ENCODE assay signal across 8 cellular contexts in the genomic region with DNA sequence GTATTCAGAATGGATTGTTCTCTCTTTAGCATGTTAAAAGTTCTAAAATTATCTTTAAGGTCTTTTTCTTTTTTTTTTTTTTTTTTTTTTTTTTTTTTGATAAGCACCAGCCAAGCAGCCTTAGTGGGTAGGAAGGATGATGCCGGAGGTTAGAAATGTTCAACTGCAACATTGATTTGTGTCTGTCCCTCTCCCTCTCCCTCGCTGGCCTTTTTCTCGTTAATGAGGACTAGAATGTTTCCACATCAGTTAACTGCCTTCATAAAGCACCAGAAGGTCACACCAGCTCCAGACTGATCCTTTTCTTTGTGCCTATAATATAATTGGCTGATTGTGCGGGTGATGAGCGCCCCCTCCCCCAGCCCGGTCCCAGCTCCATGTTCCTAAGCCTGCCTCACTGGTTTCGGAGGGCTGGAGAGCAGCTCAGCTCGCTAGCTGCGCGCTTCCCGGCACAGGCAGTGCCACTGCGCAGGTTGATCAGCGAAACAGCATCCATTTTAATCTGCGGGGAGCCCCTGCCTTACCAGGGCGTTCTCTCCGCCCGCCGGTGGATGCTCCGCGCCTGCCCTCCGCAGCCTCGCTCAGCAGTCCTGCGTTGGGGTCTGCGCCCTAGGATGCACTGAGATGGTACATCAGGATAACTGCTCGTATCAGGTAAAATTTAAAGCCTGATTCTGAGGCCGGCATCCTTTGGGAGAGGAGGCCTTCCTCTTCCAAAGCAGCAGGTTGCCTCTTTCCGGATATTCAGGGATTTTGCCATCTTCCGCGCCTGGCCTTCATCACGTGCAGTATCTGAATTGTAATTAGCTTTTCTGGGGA. TPM values are rescaled to one million over a fixed set of nuclear protein-coding genes. Genes with fewer than 3 reads are reported as not detected.
DNase-seq lines count a peak whose midpoint lies in the region; ATAC-seq and TF ChIP-seq lines count a peak whose summit lies in the region.

A gene (plus strand): TSS at position 301 of the 819 bp plus-strand sequence.

- H3K27me3 Mint-ChIP-seq in activated CD4-positive, alpha-beta T cell treated with anti-CD3 and anti-CD28 coated beads, Interleukin-2, amount 10 ng/mL, durations not matched to agents 7 days and 5 days, result peaks cover 21% of the 10 kb centered on the region

- TF ChIP-seq POLR2A in erythroblast (IDR thresholded peaks at IDR 0.05; ENCODE audit: low read length), result no peak

- H3K4me1 Mint-ChIP-seq in activated CD4-positive, alpha-beta T cell treated with anti-CD3 and anti-CD28 coated beads, Interleukin-2, amount 10 ng/mL, durations not matched to agents 7 days and 5 days, result no peaks in the 10 kb centered on the region

- no peak for DNase-seq in activated CD4-positive, alpha-beta T cell treated with anti-CD3 and anti-CD28 coated beads, Interleukin-2, amount 10 ng/mL, durations not matched to agents 7 days and 5 days
- no peak for DNase-seq in activated CD4-positive, alpha-beta T cell treated with anti-CD3 and anti-CD28 coated beads for 4 hours
- DNase-seq in NCI-H82 treated with DMSO at 0.1 percent for 48 hours (lab: John Stamatoyannopoulos, UW; ENCODE audit: unreplicated experiment) (peak; percentile 84), globus pallidus (ENCODE audit: low spot score) (peak; percentile 96), nucleus accumbens (lab: John Stamatoyannopoulos, UW) (peak; percentile 20 to 92 (median 84)), erythroblast (lab: John Stamatoyannopoulos, UW) (no peak)

- POLR2A ChIA-PET in activated CD4-positive, alpha-beta T cell treated with anti-CD3 and anti-CD28 coated beads, Interleukin-2, amount 10 ng/mL, durations not matched to agents 7 days and 5 days (lab: Charles Lee), result no interaction called here

- CTCF ChIA-PET in activated CD4-positive, alpha-beta T cell treated with anti-CD3 and anti-CD28 coated beads, Interleukin-2, amount 10 ng/mL, durations not matched to agents 7 days and 5 days (lab: Charles Lee), result no interaction called here

- ATAC-seq in HG02938 (IDR thresholded peaks at IDR 0.05; ENCODE audit: unreplicated experiment) (no peak), GM21367 (IDR thresholded peaks at IDR 0.05; ENCODE audit: unreplicated experiment) (no peak)

- H3K4me3 Mint-ChIP-seq in activated CD4-positive, alpha-beta T cell treated with anti-CD3 and anti-CD28 coated beads, Interleukin-2, amount 10 ng/mL, durations not matched to agents 7 days and 5 days, result peak within 1 kb of the TSS; percentile 22

- no peak within 1 kb of the TSS for H3K27ac Mint-ChIP-seq in activated CD4-positive, alpha-beta T cell treated with anti-CD3 and anti-CD28 coated beads, Interleukin-2, amount 10 ng/mL, durations not matched to agents 7 days and 5 days

- H3K9me3 Mint-ChIP-seq in activated CD4-positive, alpha-beta T cell treated with anti-CD3 and anti-CD28 coated beads, Interleukin-2, amount 10 ng/mL, durations not matched to agents 7 days and 5 days, result no peaks in the 10 kb centered on the region

- H3K36me3 Mint-ChIP-seq in activated CD4-positive, alpha-beta T cell treated with anti-CD3 and anti-CD28 coated beads, Interleukin-2, amount 10 ng/mL, durations not matched to agents 7 days and 5 days (ENCODE audit: low read depth), result no peaks in the 10 kb centered on the region

RNA-seq across cellular contexts. Expression of the gene that starts here (rescaled TPM):
- total RNA-seq in activated CD4-positive, alpha-beta T cell treated with anti-CD3 and anti-CD28 coated beads, Interleukin-2, amount 10 ng/mL, durations not matched to agents 7 days and 5 days, result under 1 TPM in 1 of 2 experiments, not detected in 1; 0.10 TPM

Comparison
In these comparisons a context has a peak if more than half of its experiments do, and no peak if none do; other contexts are left out.
1. DNase-seq: peak in NCI-H82 treated with DMSO at 0.1 percent for 48 hours (single experiment), globus pallidus (single experiment) and nucleus accumbens (56 of 56); none in activated CD4-positive, alpha-beta T cell treated with anti-CD3 and anti-CD28 coated beads, Interleukin-2, amount 10 ng/mL, durations not matched to agents 7 days and 5 days (single experiment), activated CD4-positive, alpha-beta T cell treated with anti-CD3 and anti-CD28 coated beads for 4 hours (0 of 2) and erythroblast (0 of 2).